8 cellular contexts compared by ENCODE assay signal in the genomic region with DNA sequence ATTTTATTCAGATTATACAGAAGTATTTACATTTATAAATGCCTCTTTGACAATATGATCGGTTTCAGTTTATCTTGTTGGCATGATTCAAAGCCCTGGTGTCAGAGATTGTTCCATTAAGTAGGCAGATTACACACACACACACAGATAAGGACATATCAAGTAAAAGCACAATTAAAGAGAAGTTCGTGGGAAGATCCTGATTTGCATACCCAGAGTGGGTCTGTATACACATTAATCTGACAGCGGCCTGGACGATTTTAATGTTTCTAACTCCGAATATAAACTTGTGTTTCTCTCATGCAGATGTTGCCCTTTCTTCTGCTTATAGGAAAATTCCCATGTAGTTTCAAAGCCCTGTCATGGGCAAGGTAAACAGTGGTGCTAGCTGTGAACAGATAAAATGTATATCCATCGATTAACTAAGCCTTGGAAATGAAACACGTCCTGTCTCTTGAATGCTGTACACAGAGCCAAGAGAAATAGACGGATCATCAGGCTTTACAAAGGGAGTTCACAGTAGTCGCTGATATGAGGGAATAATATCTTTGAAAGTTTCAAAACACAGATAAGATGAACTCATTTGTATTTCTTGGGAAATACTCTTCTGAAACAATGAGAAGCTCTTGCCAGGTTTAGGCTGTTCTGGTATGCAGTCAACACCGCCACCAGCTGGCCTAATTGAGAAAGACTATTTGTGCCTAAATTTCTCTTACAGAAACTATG.
DNase-seq lines count a peak whose midpoint lies in the region; ATAC-seq, FAIRE-seq and TF ChIP-seq lines count a peak whose summit lies in the region.

No MANE protein-coding gene starts in this region.

- FAIRE-seq in HepG2 (lab: Jason Lieb, UNC) = peak; percentile 78

- H4K20me1 ChIP-seq in HepG2 (ENCODE audit: insufficient read depth, low read length) = no peaks in the 10 kb centered on the region

- WGBS in HepG2 (ENCODE audit: low lambda C conversion rate) = 69% methylated on average over 10 of the region's 10 CpGs

- no peak overlapping the region for H3K4me3 Mint-ChIP-seq in activated CD4-positive, alpha-beta T cell treated with anti-CD3 and anti-CD28 coated beads for 36 hours

- BruUV-seq in HepG2 (replicated peaks; lab: Mats Ljungman, UMichigan) = no TSS peak

- H3K27me3 Mint-ChIP-seq in activated CD4-positive, alpha-beta T cell treated with anti-CD3 and anti-CD28 coated beads for 36 hours = no peaks in the 10 kb centered on the region

- no peaks in the 10 kb centered on the region for H3K79me2 ChIP-seq in HepG2 (ENCODE audit: insufficient read depth, low read length)

- H3K27ac ChIP-seq in coronary artery = peak overlapping the region; percentile 62 to 70
- no peak overlapping the region for H3K27ac ChIP-seq in HepG2 (ENCODE audit: extremely low read length, insufficient read depth, low read length)

- peak; percentile 68 for TF ChIP-seq CTCF in AG04449 (IDR thresholded peaks at IDR 0.05; ENCODE audit: insufficient read depth, low read length, missing control alignments)
- TF ChIP-seq CTCF in GM13977 (IDR thresholded peaks at IDR 0.05; ENCODE audit: extremely low read depth, insufficient read depth, missing control alignments) = peak; percentile 78
- peak; percentile 65 for TF ChIP-seq CTCF in coronary artery (IDR thresholded peaks at IDR 0.05)
- TF ChIP-seq CTCF in HepG2 (CRISPR knock-in tag; IDR thresholded peaks at IDR 0.05) = peak; percentile 88

- H3K9ac ChIP-seq in HepG2 (ENCODE audit: insufficient read depth, low read depth, low read length) = no peak overlapping the region

- in situ Hi-C loops in GM13977 (cut with MboI; ENCODE audit: low pct_unique_long_range_greater_than_20kb, low sequenced_read_pairs, unreplicated experiment) (loop anchor here (10.0 to 25.0 kb wide), 3 partner anchors 139 to 759 kb away; no protein-coding TSS in a partner anchor), HepG2 (cut with HindIII; ENCODE audit: extremely low pct_ligation_motif_present, low pct_unique_long_range_greater_than_20kb) (loop anchor here (5.0 kb wide), 2 partner anchors 146 to 756 kb away; no protein-coding TSS in a partner anchor)

- no peak overlapping the region for H3K4me2 ChIP-seq in HepG2 (ENCODE audit: low read depth, low read length)

- ATAC-seq in activated CD4-positive, alpha-beta T cell treated with anti-CD3 and anti-CD28 coated beads for 36 hours = no peak
- peak; percentile 86 for ATAC-seq in HepG2
- no peak for ATAC-seq in GM19324 (IDR thresholded peaks at IDR 0.05; ENCODE audit: low FRiP score, unreplicated experiment)

- peaks cover 13% of the 10 kb centered on the region; the same call in 1 of the 2 replicates for H3K4me1 ChIP-seq in HepG2 (ENCODE audit: insufficient read depth, low read length)

- no peaks in the 10 kb centered on the region for H3K9me3 ChIP-seq in HepG2 (ENCODE audit: low read length)

- TF ChIP-seq RAD21 in HepG2 (CRISPR knock-in tag; IDR thresholded peaks at IDR 0.05) = peak; percentile 91

- no peaks in the 10 kb centered on the region for H3K27me3 ChIP-seq in HepG2 (ENCODE audit: control insufficient read depth in 1 of 2, insufficient read depth in 2 of 2, low read length in 2 of 2)

- CTCF ChIA-PET in AG04449 (lab: Yijun Ruan, JAX) = interaction anchor here (0.7 to 4.5 kb wide), 32 partner anchors 9 to 756 kb away, joined by 3 to 83 read pairs (median 4); no protein-coding TSS in a partner anchor
- CTCF ChIA-PET in activated CD4-positive, alpha-beta T cell treated with anti-CD3 and anti-CD28 coated beads for 36 hours (lab: Charles Lee) = interaction anchor here (0.7 to 3.3 kb wide), 23 partner anchors 9 to 757 kb away, joined by 3 to 31 read pairs (median 4); partner anchors contain the start of gene MYLK4
- CTCF ChIA-PET in HepG2 (lab: Yijun Ruan, JAX; ENCODE audit: low intra/inter-chr PET ratio, low total read pairs) = interaction anchor here (1.2 to 3.7 kb wide), 4 partner anchors 95 to 757 kb away, joined by 5 to 39 read pairs (median 12); no protein-coding TSS in a partner anchor

- H3K36me3 Mint-ChIP-seq in activated CD4-positive, alpha-beta T cell treated with anti-CD3 and anti-CD28 coated beads for 36 hours (ENCODE audit: low read depth) = no peaks in the 10 kb centered on the region

- POLR2A ChIA-PET in AG04449 (lab: Yijun Ruan, JAX) = no interaction called here
- POLR2A ChIA-PET in activated CD4-positive, alpha-beta T cell treated with anti-CD3 and anti-CD28 coated beads for 36 hours (lab: Charles Lee) = interaction anchor here (0.7 kb wide), 1 partner anchor 392 kb away, joined by 3 read pairs; no protein-coding TSS in a partner anchor
- POLR2A ChIA-PET in HepG2 (lab: Yijun Ruan, JAX) = no interaction called here

- no peak for TF ChIP-seq EP300 in HepG2 (IDR thresholded peaks at IDR 0.05; ENCODE audit: low read depth in 2 of 2, low read length in 2 of 2)
- TF ChIP-seq EP300 in HepG2 (CRISPR knock-in tag; IDR thresholded peaks at IDR 0.05; ENCODE audit: borderline replicate concordance) = no peak

- H3K36me3 ChIP-seq in HepG2 (replicated peaks in 1 of 2; ENCODE audit: control insufficient read depth in 1 of 2, insufficient read depth in 2 of 2, low read length in 2 of 2) = no peaks in the 10 kb centered on the region; a peak in 1 of 5 replicates

- H2AFZ ChIP-seq in HepG2 (ENCODE audit: low read length) = no peak overlapping the region

- H3K9me3 Mint-ChIP-seq in activated CD4-positive, alpha-beta T cell treated with anti-CD3 and anti-CD28 coated beads for 36 hours (ENCODE audit: low read depth) = no peaks in the 10 kb centered on the region

- no peaks in the 10 kb centered on the region for H3K4me1 Mint-ChIP-seq in activated CD4-positive, alpha-beta T cell treated with anti-CD3 and anti-CD28 coated beads for 36 hours

- H3K4me3 ChIP-seq in AG04449 (ENCODE audit: low read depth, low read length) = no peak overlapping the region
- H3K4me3 ChIP-seq in coronary artery = peak overlapping the region; percentile 34
- no peak overlapping the region for H3K4me3 ChIP-seq in HepG2 (replicated peaks in 1 of 3; ENCODE audit: insufficient read depth in 1 of 3, low read depth in 2 of 3, low read length in 3 of 3)

- H3K27ac Mint-ChIP-seq in activated CD4-positive, alpha-beta T cell treated with anti-CD3 and anti-CD28 coated beads for 36 hours = no peak overlapping the region

- DNase-seq in AG04449 (ENCODE audit: low read depth, low spot score) (peak; percentile 17), GM13977 (ENCODE audit: low spot score) (peak; percentile 61), NCI-H2227 treated with DMSO at 0.1 percent for 48 hours (lab: John Stamatoyannopoulos, UW) (peak; percentile 52), coronary artery (ENCODE audit: low spot score) (no peak), HepG2 (ENCODE audit: low spot score) (peak; percentile 79)
- peak; percentile 80 for DNase-seq in activated CD4-positive, alpha-beta T cell treated with anti-CD3 and anti-CD28 coated beads for 36 hours
- peak; percentile 13 for DNase-seq in stimulated activated CD8-positive, alpha-beta memory T cell treated with anti-CD3 and anti-CD28 coated beads, Interleukin-12 subunit alpha, Interleukin-12 subunit beta, amount 100 ng/mL, for 1 hour (ENCODE audit: low read depth)

- TF ChIP-seq POLR2A in HepG2 (IDR thresholded peaks at IDR 0.05; ENCODE audit: insufficient read depth in 1 of 2, low read depth in 2 of 2, low read length in 2 of 2) = no peak

- intact Hi-C loops in activated CD4-positive, alpha-beta T cell treated with anti-CD3 and anti-CD28 coated beads for 36 hours (cut with DNase I, micrococcal nuclease) = loop anchor here (1.0 to 10.0 kb wide), 7 partner anchors 144 to 757 kb away; no protein-coding TSS in a partner anchor
- intact Hi-C loops in HepG2 (cut with micrococcal nuclease; ENCODE audit: unreplicated experiment) = loop anchor here (1.0 to 10.0 kb wide), 7 partner anchors 106 to 757 kb away; partner anchors contain the start of gene GMDS

TF ChIP-seq in HepG2, 621 proteins besides CTCF, POLR2A, EP300 and RAD21 (continues in another document):
- TF ChIP-seq MYNN (CRISPR knock-in tag; IDR thresholded peaks at IDR 0.05; ENCODE audit: low read depth) = no peak
- TF ChIP-seq ZNF747 (CRISPR knock-in tag; IDR thresholded peaks at IDR 0.05; ENCODE audit: borderline replicate concordance) = 0 out of 2 replicates have a peak, but pooled peaks have one; percentile 42
- no peak for TF ChIP-seq CREB1 (IDR thresholded peaks at IDR 0.05)
- 0 out of 2 replicates have a peak, but pooled peaks have one; percentile 17 for TF ChIP-seq CREB1 (CRISPR knock-in tag; IDR thresholded peaks at IDR 0.05)
- TF ChIP-seq FOXO1 (CRISPR knock-in tag; IDR thresholded peaks at IDR 0.05) = 0 out of 2 replicates have a peak, but pooled peaks have one; percentile 20
- TF ChIP-seq KLF16 (CRISPR knock-in tag; IDR thresholded peaks at IDR 0.05) = peak in 1 of 2 experiments; percentile 50; a peak in 1 of 4 replicates
- no peak for TF ChIP-seq U2AF1 (optimal IDR thresholded peaks at IDR 0.05; ENCODE audit: low read depth, low read length)
- TF ChIP-seq RCOR2 (CRISPR knock-in tag; IDR thresholded peaks at IDR 0.05) = peak; percentile 34; the same call in 1 of the 2 replicates
- peak; percentile 48; the same call in 1 of the 2 replicates for TF ChIP-seq ZBTB25 (CRISPR knock-in tag; IDR thresholded peaks at IDR 0.05)
- TF ChIP-seq GATAD2A (CRISPR knock-in tag; IDR thresholded peaks at IDR 0.05) = peak; percentile 41; the same call in 1 of the 2 replicates
- TF ChIP-seq NCOA2 (CRISPR knock-in tag; IDR thresholded peaks at IDR 0.05) = peak; percentile 30; the same call in 1 of the 2 replicates
- TF ChIP-seq ATF2 (CRISPR knock-in tag; IDR thresholded peaks at IDR 0.05) = peak; percentile 17; the same call in 1 of the 2 replicates
